17 cellular contexts compared by ENCODE assay signal in the genomic region with DNA sequence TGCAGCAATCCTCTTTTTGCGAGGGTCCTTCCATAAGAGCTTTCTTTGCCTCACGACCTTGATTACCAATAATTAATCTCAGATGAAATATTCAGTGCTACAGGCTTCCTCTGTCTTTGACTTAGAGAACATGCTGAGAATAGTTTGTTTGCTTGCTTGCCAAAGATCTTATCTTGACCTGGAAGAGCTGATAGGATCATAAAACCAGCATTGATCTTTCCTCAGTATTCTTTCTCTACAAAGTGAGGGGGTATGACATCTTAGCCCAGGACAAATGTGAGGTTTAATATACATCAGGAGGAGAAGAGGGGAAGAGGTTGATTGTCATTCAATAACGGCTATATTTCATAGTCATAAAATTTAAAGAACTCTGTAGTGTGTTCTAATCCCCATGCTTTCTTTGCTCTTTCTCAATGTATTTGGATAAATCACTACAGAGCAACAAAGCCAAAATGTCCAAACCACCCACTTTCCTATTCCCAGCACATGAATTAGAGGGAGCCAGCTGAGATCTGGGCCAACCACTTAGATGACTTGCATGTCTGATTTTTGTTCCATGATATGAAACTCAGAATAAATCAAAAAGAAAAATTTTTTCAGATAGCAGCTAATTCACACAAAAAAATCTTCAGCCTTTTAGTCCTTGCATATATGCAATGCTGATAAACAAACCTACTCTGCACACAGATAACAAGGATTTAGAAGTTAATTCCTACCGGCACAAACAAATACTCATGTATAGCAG. TPM values are rescaled to one million over a fixed set of nuclear protein-coding genes. Genes with fewer than 3 reads are reported as not detected.
DNase-seq lines count a peak whose midpoint lies in the region; ATAC-seq and TF ChIP-seq lines count a peak whose summit lies in the region.
"Had no signal": no experiment of that assay in that cellular context is flagged by ENCODE, and none has a peak within 500 bp of the region (broad histone marks: within the 10 kb centered on the region; RNA-seq: fewer than 3 reads in every experiment).

No MANE protein-coding gene starts in this region.

- no peak overlapping the region for H3K4me3 Mint-ChIP-seq in chondrocyte (ENCODE audit: unreplicated experiment)
- H3K4me3 Mint-ChIP-seq: activated CD4-positive, alpha-beta T cell treated with anti-CD3 and anti-CD28 coated beads, Interleukin-2, amount 10 ng/mL, durations not matched to agents 24 days and 14 days; activated naive CD8-positive, alpha-beta T cell treated with anti-CD3 and anti-CD28 coated beads, Interleukin-2, amount 50 U/mL, for 24 hours; activated T-cell treated with anti-CD3 and anti-CD28 coated beads, Interleukin-2, amount 50 U/mL, for 4 hours; dendritic cell treated with granulocyte-macrophage colony-stimulating factor and Interleukin-4, amounts not matched to agents 40 ng/mL and 50 ng/mL, for 4 days; natural killer cell treated with Interleukin-12 subunit alpha and Interleukin-12 subunit beta and Interleukin-15 and Interleukin-18, amount 100 ng/mL, for 72 hours had no signal

- no peak for TF ChIP-seq CTCF in AG10803 (conservative IDR thresholded peaks at IDR 0.05; ENCODE audit: low read length)
- TF ChIP-seq CTCF in chondrocyte (IDR thresholded peaks at IDR 0.05), result no peak
- no peak for TF ChIP-seq CTCF in right atrium auricular region (IDR thresholded peaks at IDR 0.05)
- TF ChIP-seq CTCF in gastrocnemius medialis (IDR thresholded peaks at IDR 0.05 in 4 of 5, conservative IDR thresholded peaks at IDR 0.05 in 1 of 5), result no peak

- H3K9me3 ChIP-seq in right atrium auricular region, result no peaks in the 10 kb centered on the region
- no peaks in the 10 kb centered on the region for H3K9me3 ChIP-seq in gastrocnemius medialis
- H3K9me3 ChIP-seq: Peyer's patch had no signal

- H3K4me1 ChIP-seq in right atrium auricular region (peaks cover 0 to 18% of the 10 kb centered on the region in 2 donors), gastrocnemius medialis (peaks cover 5 to 11% of the 10 kb centered on the region in 2 donors)

- in situ Hi-C loops in gastrocnemius medialis (cut with MboI; ENCODE audit: low sequenced_read_pairs in 4 of 4), result no loop called here

- H3K4me3 ChIP-seq in AG10803 (ENCODE audit: low read length) (no peak overlapping the region), right atrium auricular region (no peak overlapping the region), gastrocnemius medialis (no peak overlapping the region)
- H3K4me3 ChIP-seq: Peyer's patch had no signal

- intact Hi-C loops in gastrocnemius medialis (cut with DNase I; ENCODE audit: low total_unique reads), result no loop called here

- peak; percentile 64 for DNase-seq in AG10803 (ENCODE audit: low read depth)
- no peak for DNase-seq in chondrocyte (ENCODE audit: low spot score)
- DNase-seq in right atrium auricular region (ENCODE audit: low spot score), result peak; percentile 76
- DNase-seq in gastrocnemius medialis, result no peak
- no peak for DNase-seq in cerebellar nuclear complex (lab: John Stamatoyannopoulos, UW)
- no peak for DNase-seq in SHP77 (lab: John Stamatoyannopoulos, UW)
- DNase-seq in NCI-H69 (lab: John Stamatoyannopoulos, UW), result no peak
- DNase-seq: activated CD4-positive, alpha-beta T cell treated with anti-CD3 and anti-CD28 coated beads, Interleukin-2, amount 10 ng/mL, durations not matched to agents 24 days and 14 days; activated naive CD8-positive, alpha-beta T cell treated with anti-CD3 and anti-CD28 coated beads, Interleukin-2, amount 50 U/mL, for 24 hours; activated T-cell treated with anti-CD3 and anti-CD28 coated beads, Interleukin-2, amount 50 U/mL, for 4 hours; foreskin fibroblast; NCI-H1092; Peyer's patch had no signal

- H3K36me3 Mint-ChIP-seq in chondrocyte (ENCODE audit: low read depth), result peaks cover 38% of the 10 kb centered on the region
- H3K36me3 Mint-ChIP-seq: natural killer cell treated with Interleukin-12 subunit alpha and Interleukin-12 subunit beta and Interleukin-15 and Interleukin-18, amount 100 ng/mL, for 72 hours had no signal

- no peaks in the 10 kb centered on the region for H3K27me3 ChIP-seq in right atrium auricular region
- H3K27me3 ChIP-seq in gastrocnemius medialis, result no peaks in the 10 kb centered on the region
- H3K27me3 ChIP-seq: Peyer's patch had no signal

- peaks cover 78% of the 10 kb centered on the region for H3K4me1 Mint-ChIP-seq in chondrocyte (ENCODE audit: low read depth)
- H3K4me1 Mint-ChIP-seq: activated CD4-positive, alpha-beta T cell treated with anti-CD3 and anti-CD28 coated beads, Interleukin-2, amount 10 ng/mL, durations not matched to agents 24 days and 14 days; activated naive CD8-positive, alpha-beta T cell treated with anti-CD3 and anti-CD28 coated beads, Interleukin-2, amount 50 U/mL, for 24 hours had no signal

- ATAC-seq in gastrocnemius medialis, result no peak
- no peak for ATAC-seq in GM18861 (IDR thresholded peaks at IDR 0.05; ENCODE audit: unreplicated experiment)
- ATAC-seq: activated naive CD8-positive, alpha-beta T cell treated with anti-CD3 and anti-CD28 coated beads, Interleukin-2, amount 50 U/mL, for 24 hours; activated T-cell treated with anti-CD3 and anti-CD28 coated beads, Interleukin-2, amount 50 U/mL, for 4 hours; HepG2; natural killer cell treated with Interleukin-12 subunit alpha and Interleukin-12 subunit beta and Interleukin-15 and Interleukin-18, amount 100 ng/mL, for 72 hours had no signal

- TF ChIP-seq POLR2A in gastrocnemius medialis (IDR thresholded peaks at IDR 0.05), result no peak

- H3K27ac Mint-ChIP-seq in chondrocyte (ENCODE audit: unreplicated experiment), result peak overlapping the region; percentile 76
- H3K27ac Mint-ChIP-seq: activated CD4-positive, alpha-beta T cell treated with anti-CD3 and anti-CD28 coated beads, Interleukin-2, amount 10 ng/mL, durations not matched to agents 24 days and 14 days; activated naive CD8-positive, alpha-beta T cell treated with anti-CD3 and anti-CD28 coated beads, Interleukin-2, amount 50 U/mL, for 24 hours; dendritic cell treated with granulocyte-macrophage colony-stimulating factor and Interleukin-4, amounts not matched to agents 40 ng/mL and 50 ng/mL, for 4 days; natural killer cell treated with Interleukin-12 subunit alpha and Interleukin-12 subunit beta and Interleukin-15 and Interleukin-18, amount 100 ng/mL, for 72 hours had no signal

- H3K27ac ChIP-seq in right atrium auricular region (peak overlapping the region; percentile 18 to 67), gastrocnemius medialis (peak overlapping the region; percentile 9 to 36 (median 21))

- peaks cover 27% of the 10 kb centered on the region for H3K36me3 ChIP-seq in right atrium auricular region
- no peaks in the 10 kb centered on the region for H3K36me3 ChIP-seq in gastrocnemius medialis

- no peaks in the 10 kb centered on the region for H3K27me3 Mint-ChIP-seq in chondrocyte (ENCODE audit: low read depth)
- H3K27me3 Mint-ChIP-seq: activated naive CD8-positive, alpha-beta T cell treated with anti-CD3 and anti-CD28 coated beads, Interleukin-2, amount 50 U/mL, for 24 hours had no signal

- no peaks in the 10 kb centered on the region for H3K9me3 Mint-ChIP-seq in chondrocyte (ENCODE audit: low read depth)
- H3K9me3 Mint-ChIP-seq: activated CD4-positive, alpha-beta T cell treated with anti-CD3 and anti-CD28 coated beads, Interleukin-2, amount 10 ng/mL, durations not matched to agents 24 days and 14 days; activated naive CD8-positive, alpha-beta T cell treated with anti-CD3 and anti-CD28 coated beads, Interleukin-2, amount 50 U/mL, for 24 hours; activated T-cell treated with anti-CD3 and anti-CD28 coated beads, Interleukin-2, amount 50 U/mL, for 4 hours; dendritic cell treated with granulocyte-macrophage colony-stimulating factor and Interleukin-4, amounts not matched to agents 40 ng/mL and 50 ng/mL, for 4 days; natural killer cell treated with Interleukin-12 subunit alpha and Interleukin-12 subunit beta and Interleukin-15 and Interleukin-18, amount 100 ng/mL, for 72 hours had no signal

RNA-seq across cellular contexts. Expression of a gene that starts 50.5 kb away (rescaled TPM):
- total RNA-seq in chondrocyte (47.1 to 69.5 TPM (median 48.2 TPM) in 3 replicates), right atrium auricular region (10 to 100 TPM; 10.7 to 15.6 TPM), gastrocnemius medialis (10 to 100 TPM in 2 of 4 donors, 1 to 10 TPM in 2; 7.2 to 16.3 (median 10.3) TPM)

Comparison
In these comparisons a context has a peak if more than half of its experiments do, and no peak if none do; other contexts are left out.
1. DNase-seq: peak in AG10803 (single experiment) and right atrium auricular region (single experiment); none in chondrocyte (single experiment), gastrocnemius medialis (0 of 2), cerebellar nuclear complex (0 of 2), SHP77 (0 of 2) and NCI-H69 (single experiment).